In genomic region chr11:126197277-126197939, GRCh38 we compare ENCODE assay signal across 15 cellular contexts. TPM values are rescaled to one million over a fixed set of nuclear protein-coding genes. Genes with fewer than 3 reads are reported as not detected.
DNase-seq lines count a peak whose midpoint lies in the region; ATAC-seq, FAIRE-seq and TF ChIP-seq lines count a peak whose summit lies in the region.
"Had no signal": no experiment of that assay in that cellular context is flagged by ENCODE, and none has a peak within 500 bp of the region (broad histone marks: within the 10 kb centered on the region; RNA-seq: fewer than 3 reads in every experiment).

No MANE protein-coding gene starts in this region.

- FAIRE-seq in bronchial epithelial cell (lab: Jason Lieb, UNC) = no peak

- H3K27me3 ChIP-seq in bronchial epithelial cell (ENCODE audit: control insufficient read depth, insufficient read depth, low read length) (no peaks in the 10 kb centered on the region), mesendoderm (ENCODE audit: insufficient read depth, low read length, poor library complexity) (no peaks in the 10 kb centered on the region)
- H3K27me3 ChIP-seq: tibial nerve had no signal

- no peaks in the 10 kb centered on the region for H3K9me3 Mint-ChIP-seq in natural killer cell

- no peak overlapping the region for H3K18ac ChIP-seq in mesendoderm (ENCODE audit: low read length)

- H3K23ac ChIP-seq in mesendoderm (ENCODE audit: low read length) = no peak overlapping the region

- no peak overlapping the region for H3K4me3 ChIP-seq in bronchial epithelial cell (ENCODE audit: low read depth, low read length)
- peak overlapping the region; percentile 24 for H3K4me3 ChIP-seq in mesendoderm (ENCODE audit: low read length)
- H3K4me3 ChIP-seq: tibial nerve had no signal

- no peak overlapping the region for H3K56ac ChIP-seq in mesendoderm (ENCODE audit: low read length)

- no CpG with 5 or more reads among the region's 7 CpGs for WGBS in mesendoderm (ENCODE audit: extremely low coverage, insufficient coverage, low lambda C conversion rate)

- TF ChIP-seq CTCF in bronchial epithelial cell (IDR thresholded peaks at IDR 0.05; ENCODE audit: insufficient read depth, low read length, severe bottlenecking) = no peak
- no peak for TF ChIP-seq CTCF in natural killer cell (IDR thresholded peaks at IDR 0.05)

- intact Hi-C loops in natural killer cell (cut with micrococcal nuclease) = no loop called here

- H2BK15ac ChIP-seq in mesendoderm (replicated peaks; ENCODE audit: low read depth) = no peak overlapping the region

- no peak overlapping the region for H2AK5ac ChIP-seq in mesendoderm (ENCODE audit: low read length)

- H3K4me1 ChIP-seq in mesendoderm (ENCODE audit: control insufficient read depth, low read depth, low read length) = no peaks in the 10 kb centered on the region

- ATAC-seq in HG02798 (IDR thresholded peaks at IDR 0.05; ENCODE audit: poor library complexity, unreplicated experiment) (peak; percentile 70), HG03097 (IDR thresholded peaks at IDR 0.05; ENCODE audit: low FRiP score, unreplicated experiment) (no peak), HG03280 (IDR thresholded peaks at IDR 0.05; ENCODE audit: unreplicated experiment) (no peak), natural killer cell (no peak), HG03571 (IDR thresholded peaks at IDR 0.05; ENCODE audit: unreplicated experiment) (no peak)
- ATAC-seq: activated CD8-positive, alpha-beta T cell treated with anti-CD3 and anti-CD28 coated beads for 36 hours had no signal

- no peak overlapping the region for H3K27ac Mint-ChIP-seq in natural killer cell
- H3K27ac Mint-ChIP-seq: activated CD8-positive, alpha-beta T cell treated with anti-CD3 and anti-CD28 coated beads for 36 hours had no signal

- H3K4me3 Mint-ChIP-seq in natural killer cell = no peak overlapping the region
- H3K4me3 Mint-ChIP-seq: activated CD8-positive, alpha-beta T cell treated with anti-CD3 and anti-CD28 coated beads for 36 hours had no signal

- H3K79me2 ChIP-seq in mesendoderm (ENCODE audit: control insufficient read depth, insufficient read depth, low read length) = no peaks in the 10 kb centered on the region

- peaks cover 0 to 7% of the 10 kb centered on the region in 2 donors for H3K4me1 Mint-ChIP-seq in natural killer cell

- H2BK5ac ChIP-seq in mesendoderm (ENCODE audit: low read length) = no peak overlapping the region

- DNase-seq in AG08395 (ENCODE audit: low spot score) = peak; percentile 20
- peak; percentile 12 for DNase-seq in bronchial epithelial cell (ENCODE audit: low read depth)
- DNase-seq in mesendoderm = peak; percentile 21
- no peak for DNase-seq in natural killer cell
- DNase-seq: activated CD8-positive, alpha-beta T cell treated with anti-CD3 and anti-CD28 coated beads for 36 hours; activated naive CD4-positive, alpha-beta T cell treated with anti-CD3 and anti-CD28 coated beads, Interleukin-2, amount 50 U/mL, for 16 hours; AML-193; head of caudate nucleus; NCI-H1417 treated with DMSO at 0.1 percent for 48 hours; T-helper 2 cell had no signal

- H4K8ac ChIP-seq in mesendoderm (ENCODE audit: low read depth, low read length) = no peak overlapping the region

- H4K5ac ChIP-seq in mesendoderm (ENCODE audit: low read length) = no peak overlapping the region

- H3K27ac ChIP-seq in mesendoderm (ENCODE audit: low read depth, low read length) = no peak overlapping the region
- H3K27ac ChIP-seq: tibial nerve had no signal

- no peak overlapping the region for H3K4me2 ChIP-seq in mesendoderm (ENCODE audit: low read length)

- H3K9ac ChIP-seq in mesendoderm (ENCODE audit: low read length) = no peak overlapping the region

- no peak overlapping the region for H3K4ac ChIP-seq in mesendoderm (ENCODE audit: low read depth, low read length)

- no peaks in the 10 kb centered on the region for H3K27me3 Mint-ChIP-seq in natural killer cell (ENCODE audit: low read depth in 2 of 2)
- H3K27me3 Mint-ChIP-seq: activated CD8-positive, alpha-beta T cell treated with anti-CD3 and anti-CD28 coated beads for 36 hours had no signal

- no peak overlapping the region for H2BK120ac ChIP-seq in mesendoderm (ENCODE audit: low read depth, low read length)

- peaks cover 10% of the 10 kb centered on the region for H3K36me3 ChIP-seq in bronchial epithelial cell (ENCODE audit: control insufficient read depth, insufficient read depth, low read length)
- peaks cover 13% of the 10 kb centered on the region for H3K36me3 ChIP-seq in mesendoderm (ENCODE audit: control insufficient read depth, insufficient read depth, low read length)

- peaks cover 6% of the 10 kb centered on the region for H3K79me1 ChIP-seq in mesendoderm (ENCODE audit: low read length)

- H3K36me3 Mint-ChIP-seq in natural killer cell = peaks cover 45% of the 10 kb centered on the region

RNA-seq across cellular contexts. Expression of gene RPUSD4, which starts 14.0 kb away (rescaled TPM):
- 23.6 and 47.9 TPM in 2 replicates for total RNA-seq in bronchial epithelial cell
- polyA plus RNA-seq in mesendoderm (2013, experiment 1 of 2) = 28.2 TPM
- polyA plus RNA-seq in mesendoderm (2013, experiment 2 of 2) = 28.0 TPM
- total RNA-seq in natural killer cell = 10 to 100 TPM; 27.1 to 41.7 (median 38.9) TPM

RNA-seq across cellular contexts. Expression of gene FAM118B, which starts 14.2 kb away (rescaled TPM):
- total RNA-seq in bronchial epithelial cell (15.5 and 15.8 TPM in 2 replicates), natural killer cell (1 to 10 TPM; 5.4 to 9.7 (median 7.8) TPM)
- polyA plus RNA-seq in mesendoderm (2013, experiment 1 of 2) = 27.5 TPM
- 28.3 TPM for polyA plus RNA-seq in mesendoderm (2013, experiment 2 of 2)
